In genomic region chr2:179859523-179859922, GRCh38 we compare ENCODE assay signal across 24 cellular contexts. TPM values are rescaled to one million over a fixed set of nuclear protein-coding genes. Genes with fewer than 3 reads are reported as not detected.
DNase-seq lines count a peak whose midpoint lies in the region; ATAC-seq and TF ChIP-seq lines count a peak whose summit lies in the region.
"Had no signal": no experiment of that assay in that cellular context is flagged by ENCODE, and none has a peak within 500 bp of the region (broad histone marks: within the 10 kb centered on the region; RNA-seq: fewer than 3 reads in every experiment).

No MANE protein-coding gene starts in this region.

- no peak overlapping the region; the same call in 2 of the 3 replicates for H3K4me3 Mint-ChIP-seq in GM23338
- H3K4me3 Mint-ChIP-seq: activated CD8-positive, alpha-beta memory T cell treated with anti-CD3 and anti-CD28 coated beads, Interleukin-2, amount 10 ng/mL, durations not matched to agents 7 days and 5 days; effector memory CD8-positive, alpha-beta T cell; stimulated activated naive CD8-positive, alpha-beta T cell treated with anti-CD3 and anti-CD28 coated beads, Interleukin-15, Interleukin-2, amounts not matched to agents 100 ng/mL and 50 ng/mL, for 24 hours had no signal

- no peak for ATAC-seq in GM23338
- ATAC-seq in psoas muscle = no peak
- no peak for ATAC-seq in foreskin keratinocyte
- ATAC-seq: activated CD8-positive, alpha-beta memory T cell treated with anti-CD3 and anti-CD28 coated beads, Interleukin-2, amount 10 ng/mL, durations not matched to agents 7 days and 5 days; effector memory CD8-positive, alpha-beta T cell had no signal

- H3K9me3 Mint-ChIP-seq in GM23338 = no peaks in the 10 kb centered on the region
- H3K9me3 Mint-ChIP-seq: activated B cell treated with CpG ODN at 0.5 μM for 24 hours; effector memory CD8-positive, alpha-beta T cell; stimulated activated naive CD8-positive, alpha-beta T cell treated with anti-CD3 and anti-CD28 coated beads, Interleukin-15, Interleukin-2, amounts not matched to agents 100 ng/mL and 50 ng/mL, for 24 hours had no signal

- in situ Hi-C loops in GM23248 (cut with MboI) = no loop called here

- CTCF ChIA-PET in OCI-LY7 (lab: Charles Lee; ENCODE audit: unreplicated experiment) = interaction anchor here (0.6 kb wide), 1 partner anchor 39 kb away, joined by 3 read pairs; no protein-coding TSS in a partner anchor

- POLR2A ChIA-PET in OCI-LY7 (lab: Charles Lee) = interaction anchor here (0.7 to 21.0 kb wide), 6 partner anchors 8 to 372 kb away, joined by 3 to 805 read pairs (median 11); no protein-coding TSS in a partner anchor

- no TSS peak for BruUV-seq in OCI-LY7 (replicated peaks; lab: Mats Ljungman, UMichigan)

- no peaks in the 10 kb centered on the region for H3K79me2 ChIP-seq in GM23338 (replicated peaks; ENCODE audit: insufficient read depth)
- peaks cover 97% of the 10 kb centered on the region for H3K79me2 ChIP-seq in OCI-LY7 (ENCODE audit: insufficient read depth, low read depth, low read length)
- no peaks in the 10 kb centered on the region for H3K79me2 ChIP-seq in GM23248 (ENCODE audit: insufficient read depth)
- H3K79me2 ChIP-seq: hepatocyte had no signal

- H3F3A ChIP-seq in GM23338 (replicated peaks; ENCODE audit: low read depth) (no peaks in the 10 kb centered on the region), GM23248 (ENCODE audit: insufficient read depth) (no peaks in the 10 kb centered on the region)

- DNase-seq in GM23338 (ENCODE audit: low spot score) (no peak), OCI-LY7 (ENCODE audit: low spot score) (no peak), psoas muscle (no peak), GM23248 (no peak), foreskin keratinocyte (no peak), SKM-1 (lab: John Stamatoyannopoulos, UW; ENCODE audit: unreplicated experiment) (no peak)
- DNase-seq: ACHN; activated B cell treated with CpG ODN at 0.5 μM for 24 hours; activated CD8-positive, alpha-beta memory T cell treated with anti-CD3 and anti-CD28 coated beads, Interleukin-2, amount 10 ng/mL, durations not matched to agents 7 days and 5 days; activated naive CD4-positive, alpha-beta T cell treated with Interleukin-2 at 50 U/mL for 16 hours; activated T-cell treated with anti-CD3 and anti-CD28 coated beads, Interleukin-2, amount 50 U/mL, for 48 hours; DMS153; effector memory CD8-positive, alpha-beta T cell; erythroblast; left lung; NCI-H1092 treated with DMSO at 0.1 percent for 48 hours; NCI-H187 treated with DMSO at 0.1 percent for 48 hours; NCI-H524 treated with DMSO at 0.1 percent for 48 hours had no signal

- peak overlapping the region; percentile 92; the same call in 1 of the 2 replicates for H3K4me3 ChIP-seq in GM23338
- H3K4me3 ChIP-seq in OCI-LY7 (ENCODE audit: low read depth, low read length, poor library complexity, severe bottlenecking) = peak overlapping the region; percentile 90
- H3K4me3 ChIP-seq in iPS-15b (ENCODE audit: low read depth, low read length) = peak overlapping the region; percentile 85
- H3K4me3 ChIP-seq in psoas muscle = peak overlapping the region; percentile 81
- no peak overlapping the region for H3K4me3 ChIP-seq in GM23248
- H3K4me3 ChIP-seq: hepatocyte had no signal

- H3K9me3 ChIP-seq in OCI-LY7 (ENCODE audit: low read length) = no peaks in the 10 kb centered on the region
- no peaks in the 10 kb centered on the region for H3K9me3 ChIP-seq in iPS-15b (ENCODE audit: control insufficient read depth, insufficient read depth, low read length)
- no peaks in the 10 kb centered on the region for H3K9me3 ChIP-seq in psoas muscle
- no peaks in the 10 kb centered on the region for H3K9me3 ChIP-seq in GM23248 (ENCODE audit: low read depth)
- H3K9me3 ChIP-seq: left lung, tibial nerve had no signal

- H3K27me3 ChIP-seq in GM23338 (ENCODE audit: insufficient read depth) (peaks cover 57% of the 10 kb centered on the region), iPS-15b (ENCODE audit: control insufficient read depth, insufficient read depth, low read length) (peaks cover 43% of the 10 kb centered on the region), psoas muscle (ENCODE audit: insufficient read depth in 3 of 3, low read length in 2 of 3) (peaks cover 0 to 3% (median 0%) of the 10 kb centered on the region in 3 donors), GM23248 (replicated peaks; ENCODE audit: insufficient read depth) (peaks cover 53% of the 10 kb centered on the region), foreskin keratinocyte (peaks cover 57% of the 10 kb centered on the region)

- H3K4me2 ChIP-seq in GM23338 = peak overlapping the region; percentile 96; the same call in 1 of the 2 replicates
- peak overlapping the region; percentile 89 for H3K4me2 ChIP-seq in OCI-LY7 (ENCODE audit: low read length)
- H3K4me2 ChIP-seq in GM23248 (ENCODE audit: unreplicated experiment) = no peak overlapping the region

- peaks cover 26% of the 10 kb centered on the region for H3K4me1 Mint-ChIP-seq in GM23338

- H3K36me3 Mint-ChIP-seq in GM23338 (ENCODE audit: low read depth) = no peaks in the 10 kb centered on the region
- H3K36me3 Mint-ChIP-seq: activated CD8-positive, alpha-beta memory T cell treated with anti-CD3 and anti-CD28 coated beads, Interleukin-2, amount 10 ng/mL, durations not matched to agents 7 days and 5 days had no signal

- no peak overlapping the region for H3K27ac ChIP-seq in GM23338 (ENCODE audit: low read depth)
- H3K27ac ChIP-seq in OCI-LY7 (ENCODE audit: low read depth, low read length, poor library complexity, severe bottlenecking) = peak overlapping the region; percentile 83
- no peak overlapping the region for H3K27ac ChIP-seq in psoas muscle
- H3K27ac ChIP-seq in GM23248 = no peak overlapping the region
- no peak overlapping the region for H3K27ac ChIP-seq in foreskin keratinocyte
- H3K27ac ChIP-seq: hepatocyte, HL-60, left lung had no signal

- no peak overlapping the region for H3K9ac ChIP-seq in iPS-15b (ENCODE audit: low read depth, low read length)
- no peak overlapping the region for H3K9ac ChIP-seq in GM23248

- no peaks in the 10 kb centered on the region for H3K9me2 ChIP-seq in GM23338 (ENCODE audit: insufficient read depth)
- H3K9me2 ChIP-seq in OCI-LY7 (ENCODE audit: insufficient read depth, low read length) = no peaks in the 10 kb centered on the region
- no peaks in the 10 kb centered on the region for H3K9me2 ChIP-seq in GM23248 (ENCODE audit: insufficient read depth)

- 76 to 88% (median 86%) methylated on average over 1 of the region's 1 CpG for WGBS in psoas muscle, 3 donors
- 97 to 100% methylated on average over 1 of the region's 1 CpG for WGBS in GM23248 (ENCODE audit: low coverage in 1 of 2, low lambda C conversion rate in 2 of 2, missing lambda C conversion rate in 2 of 2), 2 experiments

- H3K27ac Mint-ChIP-seq in GM23338 = no peak overlapping the region
- H3K27ac Mint-ChIP-seq: activated B cell treated with CpG ODN at 0.5 μM for 24 hours; activated CD8-positive, alpha-beta memory T cell treated with anti-CD3 and anti-CD28 coated beads, Interleukin-2, amount 10 ng/mL, durations not matched to agents 7 days and 5 days; effector memory CD8-positive, alpha-beta T cell; stimulated activated naive CD8-positive, alpha-beta T cell treated with anti-CD3 and anti-CD28 coated beads, Interleukin-15, Interleukin-2, amounts not matched to agents 100 ng/mL and 50 ng/mL, for 24 hours had no signal

- H3K36me3 ChIP-seq in GM23338 (ENCODE audit: insufficient read depth) (no peaks in the 10 kb centered on the region), OCI-LY7 (ENCODE audit: insufficient read depth, low read length) (peaks cover 56% of the 10 kb centered on the region), iPS-15b (ENCODE audit: control insufficient read depth, insufficient read depth, low read length) (no peaks in the 10 kb centered on the region), psoas muscle (ENCODE audit: insufficient read depth in 1 of 2, low read depth in 1 of 2) (no peaks in the 10 kb centered on the region), GM23248 (ENCODE audit: low read depth) (no peaks in the 10 kb centered on the region)
- H3K36me3 ChIP-seq: left lung, tibial nerve had no signal

- intact Hi-C loops in OCI-LY7 (cut with micrococcal nuclease; ENCODE audit: unreplicated experiment) = no loop called here
- intact Hi-C loops in psoas muscle (cut with DNase I) = no loop called here

- H3K27me3 Mint-ChIP-seq in GM23338 (ENCODE audit: insufficient read depth, low read depth, poor library complexity) = peaks cover 28% of the 10 kb centered on the region

- TF ChIP-seq CTCF in GM23338 (conservative IDR thresholded peaks at IDR 0.05; ENCODE audit: low read depth in 2 of 2) (no peak), OCI-LY7 (conservative IDR thresholded peaks at IDR 0.05; ENCODE audit: low read length) (no peak), psoas muscle (IDR thresholded peaks at IDR 0.05) (no peak), foreskin keratinocyte (conservative IDR thresholded peaks at IDR 0.05) (no peak)

- H3K4me1 ChIP-seq in GM23338 (ENCODE audit: insufficient read depth) = peaks cover 13% of the 10 kb centered on the region; the same call in 1 of the 2 replicates
- peaks cover 63% of the 10 kb centered on the region for H3K4me1 ChIP-seq in OCI-LY7 (ENCODE audit: insufficient read depth, low read length, poor library complexity, severe bottlenecking)
- peaks cover 3% of the 10 kb centered on the region for H3K4me1 ChIP-seq in iPS-15b (ENCODE audit: control insufficient read depth, insufficient read depth, low read length)
- H3K4me1 ChIP-seq in psoas muscle = peaks cover 15% of the 10 kb centered on the region
- no peaks in the 10 kb centered on the region for H3K4me1 ChIP-seq in GM23248 (ENCODE audit: insufficient read depth)
- no peaks in the 10 kb centered on the region for H3K4me1 ChIP-seq in foreskin keratinocyte

- H4K20me1 ChIP-seq in GM23338 (replicated peaks; ENCODE audit: insufficient read depth) (0 out of 2 replicates have a peak, but pooled peaks cover 4% of the 10 kb centered on the region), OCI-LY7 (ENCODE audit: insufficient read depth, low read length) (peaks cover 14% of the 10 kb centered on the region; the same call in 1 of the 2 replicates), GM23248 (ENCODE audit: insufficient read depth) (no peaks in the 10 kb centered on the region)

- H2AFZ ChIP-seq in GM23338 (no peak overlapping the region), OCI-LY7 (ENCODE audit: low read length) (no peak overlapping the region), GM23248 (no peak overlapping the region)

RNA-seq across cellular contexts. Expression of gene ZNF385B, which starts 1.9 kb away (rescaled TPM):
- total RNA-seq in GM23338 (2014; rRNA removed; shearing (Covaris generic)) = 1.4 and 1.5 TPM in 2 replicates
- 3.1 and 4.6 TPM in 2 replicates for polyA plus RNA-seq in GM23338 (2016; fragmentation: Nextera tagmentation; extraction: Ambion mirVana)
- 113 and 195 TPM in 2 replicates for total RNA-seq in OCI-LY7 (2014; rRNA removed; shearing (Covaris generic))
- total RNA-seq in OCI-LY7 (2022) = 178 and 217 TPM in 2 replicates
- 10 to 100 TPM; 13.6 to 42.9 (median 19.8) TPM for total RNA-seq in psoas muscle
- 10 to 100 TPM in 1 of 3 donors, 1 to 10 TPM in 2; 8.8 to 24.9 (median 9.2) TPM for polyA plus RNA-seq in psoas muscle
- not detected in 2 replicates for total RNA-seq in GM23248 (2014; rRNA removed; shearing (Covaris generic))
- 0.30 TPM in 1 of 2 replicates, not detected in the other for polyA plus RNA-seq in GM23248 (2016; fragmentation: Nextera tagmentation; extraction: Ambion mirVana)
- 0.42 and 0.44 TPM in 2 replicates for total RNA-seq in foreskin keratinocyte
- 0.52 and 0.57 TPM in 2 replicates for polyA plus RNA-seq in foreskin keratinocyte
- total RNA-seq: activated B cell treated with CpG ODN at 0.5 μM for 24 hours; activated CD8-positive, alpha-beta memory T cell treated with anti-CD3 and anti-CD28 coated beads, Interleukin-2, amount 10 ng/mL, durations not matched to agents 7 days and 5 days; fibroblast of villous mesenchyme had no signal
